In genomic region chr2:26670171-26670570, GRCh38 we compare ENCODE assay signal across 15 cellular contexts. TPM values are rescaled to one million over a fixed set of nuclear protein-coding genes. Genes with fewer than 3 reads are reported as not detected.
A peak's percentile ranks its signal among the peaks of the same experiment; 100 is the strongest.
DNase-seq lines count a peak whose midpoint lies in the region; ATAC-seq, FAIRE-seq and TF ChIP-seq lines count a peak whose summit lies in the region.
"Had no signal": no experiment of that assay in that cellular context is flagged by ENCODE, and none has a peak within 500 bp of the region (broad histone marks: within the 10 kb centered on the region; RNA-seq: fewer than 3 reads in every experiment).

No MANE protein-coding gene starts in this region.

- CTCF ChIA-PET in MCF 10A (lab: Yijun Ruan, JAX), result interaction anchor here (0.6 kb wide), 1 partner anchor 44 kb away, joined by 3 read pairs; no protein-coding TSS in a partner anchor

- no peak for FAIRE-seq in HTR-8/SVneo (lab: Jason Lieb, UNC)
- FAIRE-seq: GM12891 had no signal

- ATAC-seq in GM19328 (IDR thresholded peaks at IDR 0.05; ENCODE audit: unreplicated experiment) (no peak), GM18873 (IDR thresholded peaks at IDR 0.05; ENCODE audit: low FRiP score, unreplicated experiment) (no peak)
- ATAC-seq: foreskin keratinocyte; stimulated activated naive CD8-positive, alpha-beta T cell treated with anti-CD3 and anti-CD28 coated beads, Interleukin-15, amount 100 ng/mL, for 72 hours had no signal

- H3K36me3 Mint-ChIP-seq in MCF 10A (ENCODE audit: insufficient read depth, unreplicated experiment), result no peaks in the 10 kb centered on the region
- H3K36me3 Mint-ChIP-seq: CD4-positive, alpha-beta memory T cell had no signal

- peaks cover 76% of the 10 kb centered on the region for H3K27me3 Mint-ChIP-seq in MCF 10A (ENCODE audit: insufficient read depth, unreplicated experiment)

- no peaks in the 10 kb centered on the region for H3K9me3 Mint-ChIP-seq in MCF 10A (ENCODE audit: unreplicated experiment)
- H3K9me3 Mint-ChIP-seq: activated T-helper 2 cell treated with anti-CD3 and anti-CD28 coated beads, Interferon-gamma antibody, Interleukin-2, Interleukin-4, amounts not matched to agents 10 μg/mL and 5 μg/mL and 100 μg/mL, durations not matched to agents 14 hours and 24 hours and 36 hours; stimulated activated naive CD8-positive, alpha-beta T cell treated with anti-CD3 and anti-CD28 coated beads, Interleukin-15, amount 100 ng/mL, for 72 hours had no signal

- no peak for TF ChIP-seq CTCF in MCF 10A (IDR thresholded peaks at IDR 0.05; ENCODE audit: unreplicated experiment)

- intact Hi-C loops in MCF 10A (cut with micrococcal nuclease), result no loop called here

- no peak overlapping the region for H3K27ac Mint-ChIP-seq in MCF 10A (ENCODE audit: low read depth, unreplicated experiment)
- H3K27ac Mint-ChIP-seq: activated T-helper 2 cell treated with anti-CD3 and anti-CD28 coated beads, Interferon-gamma antibody, Interleukin-2, Interleukin-4, amounts not matched to agents 10 μg/mL and 5 μg/mL and 100 μg/mL, durations not matched to agents 14 hours and 24 hours and 36 hours; CD4-positive, alpha-beta memory T cell; stimulated activated naive CD8-positive, alpha-beta T cell treated with anti-CD3 and anti-CD28 coated beads, Interleukin-15, amount 100 ng/mL, for 72 hours had no signal

- H3K4me1 Mint-ChIP-seq in MCF 10A (ENCODE audit: insufficient read depth, unreplicated experiment), result no peaks in the 10 kb centered on the region
- H3K4me1 Mint-ChIP-seq: CD4-positive, alpha-beta memory T cell; stimulated activated naive CD8-positive, alpha-beta T cell treated with anti-CD3 and anti-CD28 coated beads, Interleukin-15, amount 100 ng/mL, for 72 hours had no signal

- peak; percentile 41 for DNase-seq in HTR-8/SVneo (ENCODE audit: insufficient read length, low spot score)
- DNase-seq in MCF 10A (ENCODE audit: unreplicated experiment), result peak; percentile 38
- peak; percentile 20 for DNase-seq in kidney tubule cell (ENCODE audit: low spot score)
- no peak for DNase-seq in NCI-H774 (lab: John Stamatoyannopoulos, UW)
- no peak for DNase-seq in nucleus accumbens (lab: John Stamatoyannopoulos, UW)
- DNase-seq: CD4-positive, alpha-beta memory T cell; DND-41; foreskin keratinocyte; NCI-H446 treated with DMSO at 0.1 percent for 48 hours; stimulated activated naive CD8-positive, alpha-beta T cell treated with anti-CD3 and anti-CD28 coated beads, Interleukin-15, amount 100 ng/mL, for 72 hours had no signal

- no peak overlapping the region for H3K4me3 Mint-ChIP-seq in MCF 10A (ENCODE audit: unreplicated experiment)
- H3K4me3 Mint-ChIP-seq: CD4-positive, alpha-beta memory T cell; stimulated activated naive CD8-positive, alpha-beta T cell treated with anti-CD3 and anti-CD28 coated beads, Interleukin-15, amount 100 ng/mL, for 72 hours had no signal

- POLR2A ChIA-PET in MCF 10A (lab: Yijun Ruan, JAX), result interaction anchor here (1.1 kb wide), 1 partner anchor 10 kb away, joined by 3 read pairs; no protein-coding TSS in a partner anchor

- no TSS peak for BruUV-seq in MCF 10A (replicated peaks; lab: Mats Ljungman, UMichigan)

RNA-seq across cellular contexts. Expression of gene KCNK3, which starts 22.4 kb away (rescaled TPM):
- total RNA-seq in MCF 10A (2022), result not detected in 2 replicates
- total RNA-seq: activated T-helper 2 cell treated with anti-CD3 and anti-CD28 coated beads, Interferon-gamma antibody, Interleukin-2, Interleukin-4, amounts not matched to agents 10 μg/mL and 5 μg/mL and 100 μg/mL, durations not matched to agents 14 hours and 24 hours and 36 hours; CD4-positive, alpha-beta memory T cell; foreskin keratinocyte; lung microvascular endothelial cell had no signal

RNA-seq across cellular contexts. Expression of gene CIB4, which starts 29.0 kb away (rescaled TPM):
- not detected in 2 replicates for total RNA-seq in MCF 10A (2022)
- total RNA-seq: activated T-helper 2 cell treated with anti-CD3 and anti-CD28 coated beads, Interferon-gamma antibody, Interleukin-2, Interleukin-4, amounts not matched to agents 10 μg/mL and 5 μg/mL and 100 μg/mL, durations not matched to agents 14 hours and 24 hours and 36 hours; CD4-positive, alpha-beta memory T cell; foreskin keratinocyte; lung microvascular endothelial cell had no signal

Comparison
In these comparisons a context has a peak if more than half of its experiments do, and no peak if none do; other contexts are left out.
1. DNase-seq: peak in HTR-8/SVneo (single experiment), MCF 10A (single experiment) and kidney tubule cell (single experiment); none in NCI-H774 (single experiment) and nucleus accumbens (0 of 56).